11 cellular contexts compared by ENCODE assay signal in genomic region chr1:209840611-209841010, GRCh38. TPM values are rescaled to one million over a fixed set of nuclear protein-coding genes. Genes with fewer than 3 reads are reported as not detected.
DNase-seq lines count a peak whose midpoint lies in the region; ATAC-seq, FAIRE-seq and TF ChIP-seq lines count a peak whose summit lies in the region.
"Had no signal": no experiment of that assay in that cellular context is flagged by ENCODE, and none has a peak within 500 bp of the region (broad histone marks: within the 10 kb centered on the region; RNA-seq: fewer than 3 reads in every experiment).

No MANE protein-coding gene starts in this region.

- CTCF ChIA-PET in MCF 10A (lab: Yijun Ruan, JAX): interaction anchor here (0.9 to 30.3 kb wide), 13 partner anchors 9 to 633 kb away, joined by 3 to 1144 read pairs (median 6); partner anchors contain the start of genes C1orf74, IRF6 and UTP25

- peak overlapping the region in 1 of 2 experiments; percentile 5 for H3K4ac ChIP-seq in mesenchymal stem cell (ENCODE audit: low read depth in 1 of 2, low read length in 2 of 2)
- no peak overlapping the region for H3K4ac ChIP-seq in mesendoderm (ENCODE audit: low read depth, low read length)

- H3K4me3 Mint-ChIP-seq in MCF 10A (ENCODE audit: unreplicated experiment): peak overlapping the region; percentile 29
- H3K4me3 Mint-ChIP-seq in astrocyte (ENCODE audit: unreplicated experiment): peak overlapping the region; percentile 78

- H3K36me3 ChIP-seq in breast epithelium (peaks cover 6% of the 10 kb centered on the region), astrocyte (ENCODE audit: insufficient read depth, low read length) (peaks cover 62% of the 10 kb centered on the region), mesenchymal stem cell (ENCODE audit: control insufficient read depth in 1 of 2, insufficient read depth in 2 of 2, low read depth in 1 of 2, low read length in 2 of 2) (peaks cover 21 to 93% of the 10 kb centered on the region in 2 experiments), mesendoderm (ENCODE audit: control insufficient read depth, insufficient read depth, low read length) (peaks cover 17% of the 10 kb centered on the region), right atrium auricular region (peaks cover 80% of the 10 kb centered on the region)

- H3K9me3 Mint-ChIP-seq in MCF 10A (ENCODE audit: unreplicated experiment) (no peaks in the 10 kb centered on the region), astrocyte (ENCODE audit: unreplicated experiment) (no peaks in the 10 kb centered on the region)

- H3K27me3 Mint-ChIP-seq in MCF 10A (ENCODE audit: insufficient read depth, unreplicated experiment) (no peaks in the 10 kb centered on the region), astrocyte (ENCODE audit: low read depth, unreplicated experiment) (no peaks in the 10 kb centered on the region)

- H4K5ac ChIP-seq in mesendoderm (ENCODE audit: low read length): no peak overlapping the region

- WGBS in mesenchymal stem cell: 92% methylated on average over 5 of the region's 5 CpGs
- 100% methylated on average over 1 of the region's 5 CpGs for WGBS in mesendoderm (ENCODE audit: extremely low coverage, insufficient coverage, low lambda C conversion rate)

- FAIRE-seq in astrocyte (lab: Jason Lieb, UNC): no peak
- FAIRE-seq: endometrium had no signal

- no peaks in the 10 kb centered on the region for H4K20me1 ChIP-seq in astrocyte (ENCODE audit: insufficient read depth, low read length)

- H2AFZ ChIP-seq in astrocyte (ENCODE audit: low read depth, low read length) (no peak overlapping the region), mesenchymal stem cell (ENCODE audit: low read depth, low read length) (no peak overlapping the region)
- H2AFZ ChIP-seq: parathyroid adenoma had no signal

- H3K4me1 ChIP-seq in breast epithelium (no peaks in the 10 kb centered on the region), astrocyte (ENCODE audit: insufficient read depth, low read length) (peaks cover 34% of the 10 kb centered on the region), mesenchymal stem cell (ENCODE audit: control insufficient read depth, insufficient read depth, low read depth, low read length) (peaks cover 6% of the 10 kb centered on the region), mesendoderm (ENCODE audit: control insufficient read depth, low read depth, low read length) (no peaks in the 10 kb centered on the region), right atrium auricular region (no peaks in the 10 kb centered on the region)
- H3K4me1 ChIP-seq: parathyroid adenoma, upper lobe of right lung had no signal

- POLR2A ChIA-PET in MCF 10A (lab: Yijun Ruan, JAX): interaction anchor here (0.5 to 11.5 kb wide), 23 partner anchors 10 to 1769 kb away, joined by 3 to 205 read pairs (median 8); partner anchors contain the start of genes C1orf74, IRF6 and UTP25

- H3K79me1 ChIP-seq in mesenchymal stem cell (replicated peaks; ENCODE audit: low read length, poor library complexity, severe bottlenecking) (peaks cover 25% of the 10 kb centered on the region), mesendoderm (ENCODE audit: low read length) (no peaks in the 10 kb centered on the region)

- H3K9ac ChIP-seq in astrocyte (ENCODE audit: low read length) (peak overlapping the region; percentile 69), mesenchymal stem cell (ENCODE audit: low read length) (peak overlapping the region; percentile 74), mesendoderm (ENCODE audit: low read length) (no peak overlapping the region)
- H3K9ac ChIP-seq: parathyroid adenoma had no signal

- H2AK5ac ChIP-seq in mesenchymal stem cell (ENCODE audit: low read length, severe bottlenecking) (peak overlapping the region; percentile 1), mesendoderm (ENCODE audit: low read length) (no peak overlapping the region)

- no TSS peak for BruUV-seq in MCF 10A (replicated peaks; lab: Mats Ljungman, UMichigan)

- peaks cover 32% of the 10 kb centered on the region for H3K4me1 Mint-ChIP-seq in MCF 10A (ENCODE audit: insufficient read depth, unreplicated experiment)
- peaks cover 29% of the 10 kb centered on the region for H3K4me1 Mint-ChIP-seq in astrocyte (ENCODE audit: low read depth, unreplicated experiment)

- no peak overlapping the region for H3K14ac ChIP-seq in mesenchymal stem cell (ENCODE audit: low read length in 2 of 2)

- no peak overlapping the region for H3K56ac ChIP-seq in mesendoderm (ENCODE audit: low read length)

- H3K27me3 ChIP-seq in breast epithelium (no peaks in the 10 kb centered on the region), astrocyte (ENCODE audit: insufficient read depth, low read length) (no peaks in the 10 kb centered on the region), mesenchymal stem cell (ENCODE audit: control insufficient read depth in 1 of 2, insufficient read depth in 1 of 2, low read length in 2 of 2) (no peaks in the 10 kb centered on the region), mesendoderm (ENCODE audit: insufficient read depth, low read length, poor library complexity) (no peaks in the 10 kb centered on the region), right atrium auricular region (no peaks in the 10 kb centered on the region)
- H3K27me3 ChIP-seq: upper lobe of right lung had no signal

- H2BK120ac ChIP-seq in mesenchymal stem cell (ENCODE audit: low read depth, low read length) (peak overlapping the region; percentile 9), mesendoderm (ENCODE audit: low read depth, low read length) (no peak overlapping the region)

- peak overlapping the region; percentile 81 for H4K91ac ChIP-seq in mesenchymal stem cell (ENCODE audit: low read length)

- H3K18ac ChIP-seq in mesenchymal stem cell (ENCODE audit: low read depth in 1 of 2, low read length in 2 of 2) (peak overlapping the region in 1 of 2 experiments; percentile 80), mesendoderm (ENCODE audit: low read length) (no peak overlapping the region)

- H4K8ac ChIP-seq in mesenchymal stem cell (ENCODE audit: low read length) (peak overlapping the region; percentile 55), mesendoderm (ENCODE audit: low read depth, low read length) (no peak overlapping the region)

- peak overlapping the region in 1 of 2 donors; percentile 52 for H3K27ac ChIP-seq in breast epithelium
- H3K27ac ChIP-seq in astrocyte (ENCODE audit: low read depth, low read length): peak overlapping the region; percentile 87
- H3K27ac ChIP-seq in mesenchymal stem cell (ENCODE audit: low read length, poor library complexity, severe bottlenecking): peak overlapping the region; percentile 94
- H3K27ac ChIP-seq in mesendoderm (ENCODE audit: low read depth, low read length): no peak overlapping the region
- H3K27ac ChIP-seq in right atrium auricular region: peak overlapping the region in 1 of 2 donors; percentile 33
- H3K27ac ChIP-seq: parathyroid adenoma, upper lobe of right lung had no signal

- H3K79me2 ChIP-seq in astrocyte (ENCODE audit: insufficient read depth, low read length) (peaks cover 44% of the 10 kb centered on the region), mesendoderm (ENCODE audit: control insufficient read depth, insufficient read depth, low read length) (no peaks in the 10 kb centered on the region)
- H3K79me2 ChIP-seq: parathyroid adenoma had no signal

- no peak for TF ChIP-seq POLR2A in breast epithelium (IDR thresholded peaks at IDR 0.05)

- H3K36me3 Mint-ChIP-seq in MCF 10A (ENCODE audit: insufficient read depth, unreplicated experiment) (peaks cover 99% of the 10 kb centered on the region), astrocyte (ENCODE audit: low read depth, unreplicated experiment) (peaks cover 25% of the 10 kb centered on the region)

- H2BK15ac ChIP-seq in mesenchymal stem cell (ENCODE audit: low read depth, poor library complexity, severe bottlenecking) (no peak overlapping the region), mesendoderm (replicated peaks; ENCODE audit: low read depth) (no peak overlapping the region)

- H3K27ac Mint-ChIP-seq in MCF 10A (ENCODE audit: low read depth, unreplicated experiment): peak overlapping the region; percentile 82
- H3K27ac Mint-ChIP-seq in astrocyte (ENCODE audit: unreplicated experiment): peak overlapping the region; percentile 97

- peak overlapping the region; percentile 37 to 75 for H2BK12ac ChIP-seq in mesenchymal stem cell (ENCODE audit: low read length in 2 of 2)

- H2BK5ac ChIP-seq in mesenchymal stem cell (ENCODE audit: low read depth, low read length, poor library complexity, severe bottlenecking) (no peak overlapping the region), mesendoderm (ENCODE audit: low read length) (no peak overlapping the region)

- DNase-seq in MCF 10A (ENCODE audit: unreplicated experiment) (no peak), breast epithelium (ENCODE audit: low spot score in 2 of 2) (no peak), astrocyte (ENCODE audit: low read depth) (no peak), mesenchymal stem cell (no peak), mesendoderm (no peak), right atrium auricular region (ENCODE audit: low spot score) (no peak), NCI-H1048 (lab: John Stamatoyannopoulos, UW) (no peak)
- DNase-seq: upper lobe of right lung had no signal

- H3K4me2 ChIP-seq in astrocyte (ENCODE audit: low read length) (peak overlapping the region; percentile 76), mesenchymal stem cell (ENCODE audit: low read length, poor library complexity, severe bottlenecking) (no peak overlapping the region), mesendoderm (ENCODE audit: low read length) (no peak overlapping the region)

- H3K23ac ChIP-seq in mesenchymal stem cell (ENCODE audit: low read length in 2 of 2) (no peak overlapping the region), mesendoderm (ENCODE audit: low read length) (no peak overlapping the region)

- H3K9me3 ChIP-seq in breast epithelium (no peaks in the 10 kb centered on the region), astrocyte (ENCODE audit: insufficient read depth, low read depth, low read length) (no peaks in the 10 kb centered on the region), mesenchymal stem cell (ENCODE audit: control insufficient read depth, low read length) (no peaks in the 10 kb centered on the region), right atrium auricular region (no peaks in the 10 kb centered on the region)
- H3K9me3 ChIP-seq: upper lobe of right lung had no signal

- intact Hi-C loops in MCF 10A (cut with micrococcal nuclease) (no loop called here), breast epithelium (cut with DNase I; ENCODE audit: low total_unique reads) (no loop called here)

- ATAC-seq in HG03108 (IDR thresholded peaks at IDR 0.05; ENCODE audit: unreplicated experiment): no peak
- ATAC-seq: upper lobe of right lung had no signal

- H3K4me3 ChIP-seq in breast epithelium (no peak overlapping the region), astrocyte (ENCODE audit: insufficient read depth, low read depth, low read length) (no peak overlapping the region), mesenchymal stem cell (ENCODE audit: insufficient read depth in 1 of 2, low read depth in 1 of 2, low read length in 2 of 2) (peak overlapping the region in 1 of 2 experiments; percentile 7), mesendoderm (ENCODE audit: low read length) (no peak overlapping the region), right atrium auricular region (no peak overlapping the region)
- H3K4me3 ChIP-seq: upper lobe of right lung had no signal

- TF ChIP-seq CTCF in MCF 10A (IDR thresholded peaks at IDR 0.05; ENCODE audit: unreplicated experiment) (no peak), breast epithelium (IDR thresholded peaks at IDR 0.05) (no peak), astrocyte (IDR thresholded peaks at IDR 0.05; ENCODE audit: insufficient read depth, low read depth, low read length) (no peak), right atrium auricular region (IDR thresholded peaks at IDR 0.05) (no peak)

RNA-seq across cellular contexts. Expression of gene UTP25, which starts 12.8 kb away (rescaled TPM):
- 20.4 and 23.8 TPM in 2 replicates for total RNA-seq in MCF 10A (2022)
- 10 to 100 TPM in 2 of 3 donors, 1 to 10 TPM in 1; 6.4 to 15.5 (median 11.1) TPM for total RNA-seq in breast epithelium
- total RNA-seq in astrocyte: 7.0 and 7.4 TPM in 2 replicates
- 3.3 TPM for polyA plus RNA-seq in mesenchymal stem cell (2013, experiment 1 of 2)
- 3.3 TPM for polyA plus RNA-seq in mesenchymal stem cell (2013, experiment 2 of 2)
- 7.3 TPM for polyA plus RNA-seq in mesendoderm (2013, experiment 1 of 2)
- 7.1 TPM for polyA plus RNA-seq in mesendoderm (2013, experiment 2 of 2)
- 1 to 10 TPM; 2.8 to 3.9 TPM for total RNA-seq in right atrium auricular region

RNA-seq across cellular contexts. Expression of gene IRF6, which starts 34.7 kb away (rescaled TPM):
- total RNA-seq in MCF 10A (2022) (87.8 and 106 TPM in 2 replicates), breast epithelium (10 to 100 TPM in 2 of 3 donors, 1 to 10 TPM in 1; 1.9 to 81.8 (median 42.9) TPM), astrocyte (16.2 and 21.2 TPM in 2 replicates), right atrium auricular region (10 to 100 TPM; 30.4 to 32.6 TPM)
- 0.69 TPM for polyA plus RNA-seq in mesenchymal stem cell (2013, experiment 1 of 2)
- 0.64 TPM for polyA plus RNA-seq in mesenchymal stem cell (2013, experiment 2 of 2)
- 3.9 TPM for polyA plus RNA-seq in mesendoderm (2013, experiment 1 of 2)
- polyA plus RNA-seq in mesendoderm (2013, experiment 2 of 2): 4.4 TPM

RNA-seq across cellular contexts. Expression of gene C1orf74, which starts 56.3 kb away (rescaled TPM):
- total RNA-seq in MCF 10A (2022): 6.8 and 7.1 TPM in 2 replicates
- total RNA-seq in breast epithelium: 1 to 10 TPM in 2 of 3 donors, under 1 TPM in 1; 0.64 to 3.1 (median 2.0) TPM
- 2.2 and 2.6 TPM in 2 replicates for total RNA-seq in astrocyte
- polyA plus RNA-seq in mesenchymal stem cell (2013, experiment 1 of 2): 0.95 TPM
- 0.96 TPM for polyA plus RNA-seq in mesenchymal stem cell (2013, experiment 2 of 2)
- 1.8 TPM for polyA plus RNA-seq in mesendoderm (2013, experiment 1 of 2)
- polyA plus RNA-seq in mesendoderm (2013, experiment 2 of 2): 1.7 TPM
- total RNA-seq in right atrium auricular region: 1 to 10 TPM; 1.6 to 1.7 TPM
